In the genomic region with DNA sequence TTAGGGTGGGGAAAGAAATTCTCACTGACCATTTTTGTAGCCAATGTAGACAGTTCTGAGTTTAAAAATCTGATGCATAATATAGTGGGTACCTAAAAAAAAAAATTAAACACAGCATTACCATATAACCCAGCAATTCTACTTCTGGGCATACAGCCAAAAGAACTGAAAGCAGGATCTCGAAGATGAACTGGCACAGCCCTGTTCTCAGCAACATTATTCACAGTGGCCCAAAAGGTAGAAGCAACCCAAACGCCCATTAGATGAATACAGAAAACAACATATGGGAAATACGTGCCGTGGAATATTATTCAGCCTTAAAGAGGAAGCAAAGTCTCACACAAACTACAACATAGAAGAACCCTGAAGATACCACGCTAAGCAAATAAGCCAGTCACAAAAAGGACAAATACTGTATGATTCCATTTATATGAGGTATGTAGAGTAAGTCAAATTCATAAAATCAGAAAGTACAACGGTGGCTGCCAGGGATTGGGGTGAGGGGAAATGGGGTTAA, we compare ENCODE assay signal across 15 cellular contexts. TPM values are rescaled to one million over a fixed set of nuclear protein-coding genes. Genes with fewer than 3 reads are reported as not detected.
DNase-seq lines count a peak whose midpoint lies in the region; ATAC-seq, FAIRE-seq and TF ChIP-seq lines count a peak whose summit lies in the region.
"Had no signal": no experiment of that assay in that cellular context is flagged by ENCODE, and none has a peak within 500 bp of the region (broad histone marks: within the 10 kb centered on the region; RNA-seq: fewer than 3 reads in every experiment).

No MANE protein-coding gene starts in this region.

- H2AFZ ChIP-seq in MM.1S (ENCODE audit: low read length) (no peak overlapping the region), mammary epithelial cell (ENCODE audit: low read depth, low read length) (no peak overlapping the region)

- dilution Hi-C loops in mammary epithelial cell (cut with HindIII; ENCODE audit: low sequenced_read_pairs): no loop called here

- H3K27ac ChIP-seq in MM.1S (ENCODE audit: low read length) (no peak overlapping the region), mammary epithelial cell (ENCODE audit: insufficient read depth, low read depth, low read length) (no peak overlapping the region)

- H3K9me2 ChIP-seq in MM.1S (replicated peaks; ENCODE audit: insufficient read depth, low read length): no peaks in the 10 kb centered on the region

- no peak overlapping the region for H3K9ac ChIP-seq in MM.1S (ENCODE audit: low read length)
- H3K9ac ChIP-seq in mammary epithelial cell (ENCODE audit: insufficient read depth, low read length): no peak overlapping the region

- POLR2A ChIA-PET in activated CD8-positive, alpha-beta T cell treated with anti-CD3 and anti-CD28 coated beads, Interleukin-2, amount 10 ng/mL, durations not matched to agents 7 days and 5 days (lab: Charles Lee): no interaction called here

- FAIRE-seq in D721Med (lab: Jason Lieb, UNC): peak; percentile 69

- intact Hi-C loops in mammary epithelial cell (cut with micrococcal nuclease) (no loop called here), Calu3 (cut with micrococcal nuclease; ENCODE audit: unreplicated experiment) (no loop called here)

- no peaks in the 10 kb centered on the region for H3K79me2 ChIP-seq in MM.1S (ENCODE audit: low read length)
- no peaks in the 10 kb centered on the region for H3K79me2 ChIP-seq in mammary epithelial cell (ENCODE audit: insufficient read depth, low read length)

- no peaks in the 10 kb centered on the region for H3K27me3 ChIP-seq in MM.1S (replicated peaks; ENCODE audit: insufficient read depth, low read length)
- H3K27me3 ChIP-seq in mammary epithelial cell (ENCODE audit: insufficient read depth, low read length): no peaks in the 10 kb centered on the region

- H3K36me3 Mint-ChIP-seq in mesothelial cell of epicardium (peaks cover 2% of the 10 kb centered on the region), Calu3 (ENCODE audit: insufficient read depth, unreplicated experiment) (no peaks in the 10 kb centered on the region)
- H3K36me3 Mint-ChIP-seq in activated CD8-positive, alpha-beta T cell treated with anti-CD3 and anti-CD28 coated beads, Interleukin-2, amount 10 ng/mL, durations not matched to agents 7 days and 5 days (ENCODE audit: low read depth): no peaks in the 10 kb centered on the region

- in situ Hi-C loops in mammary epithelial cell (cut with MboI; ENCODE audit: low sequenced_read_pairs in 2 of 2): no loop called here

- H4K20me1 ChIP-seq in MM.1S (ENCODE audit: insufficient read depth, low read length) (no peaks in the 10 kb centered on the region), mammary epithelial cell (ENCODE audit: insufficient read depth, low read length) (no peaks in the 10 kb centered on the region)

- H3K9me3 Mint-ChIP-seq in mesothelial cell of epicardium (peaks cover 4% of the 10 kb centered on the region), Calu3 (ENCODE audit: low read depth, unreplicated experiment) (no peaks in the 10 kb centered on the region)
- H3K9me3 Mint-ChIP-seq in activated CD8-positive, alpha-beta T cell treated with anti-CD3 and anti-CD28 coated beads, Interleukin-2, amount 10 ng/mL, durations not matched to agents 7 days and 5 days (ENCODE audit: insufficient read depth): no peaks in the 10 kb centered on the region
- H3K9me3 Mint-ChIP-seq: activated naive CD4-positive, alpha-beta T cell treated with anti-CD3 and anti-CD28 coated beads for 36 hours; nephron had no signal

- DNase-seq in D721Med (ENCODE audit: insufficient read length, low spot score) (no peak), MM.1S (peak; percentile 44), mammary epithelial cell (peak; percentile 7), mesothelial cell of epicardium (ENCODE audit: low spot score in 2 of 2, unreplicated experiment in 2 of 2) (no peak), putamen (ENCODE audit: low spot score) (no peak), Calu3 (no peak)
- DNase-seq in activated CD8-positive, alpha-beta T cell treated with anti-CD3 and anti-CD28 coated beads, Interleukin-2, amount 10 ng/mL, durations not matched to agents 7 days and 5 days: no peak
- DNase-seq: activated CD4-positive, CD25-positive, alpha-beta regulatory T cell; activated naive CD4-positive, alpha-beta T cell treated with anti-CD3 and anti-CD28 coated beads for 36 hours; Caco-2; effector memory CD4-positive, alpha-beta T cell; NCI-H1436 treated with DMSO at 0.1 percent for 48 hours; stimulated activated naive CD4-positive, alpha-beta T cell treated with Interleukin-2 at 50 U/mL for 16 hours had no signal

- no peak for ATAC-seq in HG02840 (IDR thresholded peaks at IDR 0.05; ENCODE audit: low FRiP score, unreplicated experiment)
- ATAC-seq in activated CD8-positive, alpha-beta T cell treated with anti-CD3 and anti-CD28 coated beads, Interleukin-2, amount 10 ng/mL, durations not matched to agents 7 days and 5 days: no peak

- H3K9me3 ChIP-seq in MM.1S (replicated peaks; ENCODE audit: insufficient read depth, low read length) (no peaks in the 10 kb centered on the region), mammary epithelial cell (replicated peaks; ENCODE audit: insufficient read depth, low read length) (no peaks in the 10 kb centered on the region)
- H3K9me3 ChIP-seq: Caco-2 had no signal

- CTCF ChIA-PET in mammary epithelial cell (lab: Charles Lee; ENCODE audit: low non-redundant PET): no interaction called here
- CTCF ChIA-PET in Calu3 (lab: Charles Lee): no interaction called here
- CTCF ChIA-PET in activated CD8-positive, alpha-beta T cell treated with anti-CD3 and anti-CD28 coated beads, Interleukin-2, amount 10 ng/mL, durations not matched to agents 7 days and 5 days (lab: Charles Lee): no interaction called here

- peak overlapping the region; percentile 87 for H3K27ac Mint-ChIP-seq in mesothelial cell of epicardium
- H3K27ac Mint-ChIP-seq in Calu3 (ENCODE audit: unreplicated experiment): no peak overlapping the region
- no peak overlapping the region for H3K27ac Mint-ChIP-seq in activated CD8-positive, alpha-beta T cell treated with anti-CD3 and anti-CD28 coated beads, Interleukin-2, amount 10 ng/mL, durations not matched to agents 7 days and 5 days
- H3K27ac Mint-ChIP-seq: activated naive CD4-positive, alpha-beta T cell treated with anti-CD3 and anti-CD28 coated beads for 36 hours; nephron had no signal

- H3K4me1 Mint-ChIP-seq in mesothelial cell of epicardium: peaks cover 60% of the 10 kb centered on the region
- H3K4me1 Mint-ChIP-seq in Calu3 (ENCODE audit: low read depth, unreplicated experiment): no peaks in the 10 kb centered on the region
- H3K4me1 Mint-ChIP-seq in activated CD8-positive, alpha-beta T cell treated with anti-CD3 and anti-CD28 coated beads, Interleukin-2, amount 10 ng/mL, durations not matched to agents 7 days and 5 days (ENCODE audit: low read depth): peaks cover 27% of the 10 kb centered on the region
- H3K4me1 Mint-ChIP-seq: nephron had no signal

- H3K4me1 ChIP-seq in MM.1S (ENCODE audit: low read length): peaks cover 23% of the 10 kb centered on the region
- H3K4me1 ChIP-seq in mammary epithelial cell (ENCODE audit: insufficient read depth, low read length): no peaks in the 10 kb centered on the region
- H3K4me1 ChIP-seq: Caco-2 had no signal

- H3K4me3 Mint-ChIP-seq in mesothelial cell of epicardium (no peak overlapping the region), Calu3 (ENCODE audit: low read depth, unreplicated experiment) (no peak overlapping the region)
- no peak overlapping the region for H3K4me3 Mint-ChIP-seq in activated CD8-positive, alpha-beta T cell treated with anti-CD3 and anti-CD28 coated beads, Interleukin-2, amount 10 ng/mL, durations not matched to agents 7 days and 5 days
- H3K4me3 Mint-ChIP-seq: activated naive CD4-positive, alpha-beta T cell treated with anti-CD3 and anti-CD28 coated beads for 36 hours; nephron had no signal

- no peak for TF ChIP-seq CTCF in D721Med (IDR thresholded peaks at IDR 0.05; ENCODE audit: insufficient read depth, missing control alignments)
- no peak for TF ChIP-seq CTCF in MM.1S (IDR thresholded peaks at IDR 0.05; ENCODE audit: low read length)
- TF ChIP-seq CTCF in mammary epithelial cell (conservative IDR thresholded peaks at IDR 0.05 in 1 of 2, IDR thresholded peaks at IDR 0.05 in 1 of 2; ENCODE audit: extremely low read depth in 1 of 2, insufficient read depth in 1 of 2, low read depth in 1 of 2, low read length in 2 of 2): no peak
- TF ChIP-seq CTCF in mesothelial cell of epicardium (IDR thresholded peaks at IDR 0.05; ENCODE audit: unreplicated experiment): no peak
- no peak for TF ChIP-seq CTCF in Calu3 (IDR thresholded peaks at IDR 0.05; ENCODE audit: unreplicated experiment)

- no peak overlapping the region for H3K4me2 ChIP-seq in MM.1S (ENCODE audit: low read depth, low read length)
- H3K4me2 ChIP-seq in mammary epithelial cell (ENCODE audit: insufficient read depth, low read depth, low read length): peak overlapping the region; percentile 46

- H3F3A ChIP-seq in MM.1S (ENCODE audit: insufficient read depth, low read length): peaks cover 14% of the 10 kb centered on the region

- WGBS in mammary epithelial cell (ENCODE audit: low coverage, missing lambda C conversion rate): 80% methylated on average over 6 of the region's 6 CpGs

- no peak overlapping the region for H3K4me3 ChIP-seq in MM.1S (ENCODE audit: low read length)
- H3K4me3 ChIP-seq in mammary epithelial cell (replicated peaks in 1 of 3; ENCODE audit: insufficient read depth in 1 of 3, low read depth in 2 of 3, low read length in 3 of 3): no peak overlapping the region

- H3K27me3 Mint-ChIP-seq in mesothelial cell of epicardium (ENCODE audit: low read depth) (no peaks in the 10 kb centered on the region), Calu3 (ENCODE audit: unreplicated experiment) (no peaks in the 10 kb centered on the region)
- no peaks in the 10 kb centered on the region for H3K27me3 Mint-ChIP-seq in activated CD8-positive, alpha-beta T cell treated with anti-CD3 and anti-CD28 coated beads, Interleukin-2, amount 10 ng/mL, durations not matched to agents 7 days and 5 days (ENCODE audit: low read depth)

- H3K36me3 ChIP-seq in MM.1S (replicated peaks; ENCODE audit: insufficient read depth, low read length) (no peaks in the 10 kb centered on the region), mammary epithelial cell (ENCODE audit: insufficient read depth, low read length) (no peaks in the 10 kb centered on the region)

- BruUV-seq in mammary epithelial cell (replicated peaks; lab: Mats Ljungman, UMichigan): no TSS peak
- no TSS peak for BruUV-seq in Calu3 (replicated peaks; lab: Mats Ljungman, UMichigan)

RNA-seq across cellular contexts. Expression of gene SIPA1L2, which starts 54.4 kb away (rescaled TPM):
- total RNA-seq in mammary epithelial cell: 10 to 100 TPM in 1 of 2 donors, 1 to 10 TPM in 1; 3.8 to 19.8 TPM
- 2.5 TPM for polyA plus RNA-seq in mammary epithelial cell
- polyA minus RNA-seq in mammary epithelial cell: 2.0 TPM
- 78.7 to 82.0 TPM (median 81.4 TPM) in 3 replicates for total RNA-seq in mesothelial cell of epicardium
- 1.4 and 1.5 TPM in 2 replicates for total RNA-seq in Calu3 (2022)
- total RNA-seq in activated CD8-positive, alpha-beta T cell treated with anti-CD3 and anti-CD28 coated beads, Interleukin-2, amount 10 ng/mL, durations not matched to agents 7 days and 5 days: under 1 TPM; 0.23 to 0.66 TPM

Comparison
In these comparisons a context has a peak if more than half of its experiments do, and no peak if none do; other contexts are left out.
1. DNase-seq: peak in MM.1S (single experiment) and mammary epithelial cell (single experiment); none in D721Med (single experiment), mesothelial cell of epicardium (0 of 2), putamen (single experiment), Calu3 (single experiment) and activated CD8-positive, alpha-beta T cell treated with anti-CD3 and anti-CD28 coated beads, Interleukin-2, amount 10 ng/mL, durations not matched to agents 7 days and 5 days (single experiment).